Comparison of ENCODE assay signal across 1 cellular context in the genomic region with DNA sequence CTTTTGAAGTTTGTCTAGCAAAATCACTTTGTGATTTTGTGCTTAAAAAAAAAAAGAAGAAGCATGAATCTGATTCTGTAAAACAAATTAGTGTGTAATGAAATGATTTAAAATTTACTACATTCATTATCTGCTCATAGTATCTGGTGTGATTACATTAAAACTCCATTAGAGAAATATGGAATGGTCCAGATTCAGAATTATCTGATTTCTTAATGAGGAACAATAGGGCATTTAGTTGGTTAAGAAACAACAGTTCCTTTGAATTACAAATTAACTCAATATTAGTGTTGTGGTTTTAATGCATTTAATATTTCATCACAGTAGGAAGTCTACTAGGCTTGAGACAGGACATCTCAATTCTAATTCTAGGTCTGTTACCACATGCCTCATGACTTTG.
TF ChIP-seq lines count a peak whose summit lies in the region.

No MANE protein-coding gene starts in this region.

TF ChIP-seq in SK-N-SH treated with all-trans-retinoic acid at 6 μM for 48 hours, 23 proteins besides CTCF, POLR2A, EP300 and RAD21 (continued from another document):
- TF ChIP-seq TCF4 (CRISPR knock-in tag; IDR thresholded peaks at IDR 0.05; ENCODE audit: borderline replicate concordance): peak; percentile 93
- TF ChIP-seq, protein P1, sequence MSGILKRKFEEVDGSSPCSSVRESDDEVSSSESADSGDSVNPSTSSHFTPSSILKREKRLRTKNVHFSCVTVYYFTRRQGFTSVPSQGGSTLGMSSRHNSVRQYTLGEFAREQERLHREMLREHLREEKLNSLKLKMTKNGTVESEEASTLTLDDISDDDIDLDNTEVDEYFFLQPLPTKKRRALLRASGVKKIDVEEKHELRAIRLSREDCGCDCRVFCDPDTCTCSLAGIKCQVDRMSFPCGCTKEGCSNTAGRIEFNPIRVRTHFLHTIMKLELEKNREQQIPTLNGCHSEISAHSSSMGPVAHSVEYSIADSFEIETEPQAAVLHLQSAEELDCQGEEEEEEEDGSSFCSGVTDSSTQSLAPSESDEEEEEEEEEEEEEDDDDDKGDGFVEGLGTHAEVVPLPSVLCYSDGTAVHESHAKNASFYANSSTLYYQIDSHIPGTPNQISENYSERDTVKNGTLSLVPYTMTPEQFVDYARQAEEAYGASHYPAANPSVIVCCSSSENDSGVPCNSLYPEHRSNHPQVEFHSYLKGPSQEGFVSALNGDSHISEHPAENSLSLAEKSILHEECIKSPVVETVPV (CRISPR knock-in tag; IDR thresholded peaks at IDR 0.05): peak; percentile 79; the same call in 1 of the 2 replicates
TF ChIP-seq in SK-N-SH treated with all-trans-retinoic acid at 6 μM for 48 hours: peak in this region for 3.
